8 cellular contexts compared by ENCODE assay signal in the genomic region with DNA sequence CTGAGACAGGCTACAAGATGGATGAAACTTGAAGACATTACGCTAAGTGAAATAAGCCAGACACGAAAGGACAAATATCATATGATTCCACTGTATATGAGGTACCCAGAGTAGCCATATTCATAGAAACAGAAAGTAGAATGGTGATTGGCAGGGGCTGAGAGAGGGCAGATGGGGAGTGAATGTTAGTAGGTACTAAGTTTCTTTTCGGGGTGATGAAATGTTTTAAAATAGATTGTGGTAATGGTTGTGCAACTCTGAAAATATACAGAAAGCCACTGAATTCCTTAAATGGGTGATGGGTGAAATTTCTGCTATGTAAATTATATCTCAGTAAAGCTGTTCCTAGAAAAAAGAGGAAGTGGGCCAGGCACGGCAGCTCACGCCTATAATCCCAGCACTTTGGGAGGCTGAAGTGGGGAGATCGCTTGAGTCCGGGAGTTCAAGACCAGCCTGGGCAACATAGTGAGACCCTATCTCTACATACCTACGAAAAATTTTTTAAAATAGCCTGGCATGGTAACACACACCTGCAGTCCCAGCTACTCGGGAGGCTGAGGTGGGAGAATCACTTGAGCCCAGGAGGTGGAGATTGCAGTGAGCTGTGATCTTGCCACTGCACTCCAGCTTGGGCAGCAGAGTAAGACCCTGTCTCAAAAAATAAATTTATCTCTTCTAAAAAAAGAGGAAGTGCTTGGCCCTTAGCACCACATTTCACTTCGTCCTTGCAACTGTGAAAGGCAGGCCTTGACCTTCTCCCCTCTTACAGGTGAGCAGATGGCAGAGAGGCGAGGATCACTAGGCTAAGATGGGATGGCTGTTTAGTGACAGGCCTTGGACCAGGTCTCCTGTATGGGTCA. TPM values are rescaled to one million over a fixed set of nuclear protein-coding genes. Genes with fewer than 3 reads are reported as not detected.
DNase-seq lines count a peak whose midpoint lies in the region; ATAC-seq and TF ChIP-seq lines count a peak whose summit lies in the region.

No MANE protein-coding gene starts in this region.

- DNase-seq in GM13977 (ENCODE audit: low spot score) (peak; percentile 91), LHCN-M2 (ENCODE audit: low read depth) (peak; percentile 90), astrocyte of the hippocampus (ENCODE audit: low read depth, low spot score) (peak; percentile 61), medulla oblongata (ENCODE audit: extremely low spot score) (peak; percentile 74), WTC11 (ENCODE audit: low spot score) (no peak), COLO668 (lab: John Stamatoyannopoulos, UW; ENCODE audit: unreplicated experiment) (no peak)

- POLR2A ChIA-PET in WTC11 (lab: Charles Lee): interaction anchor here (0.6 kb wide), 1 partner anchor 195 kb away, joined by 3 read pairs; a partner anchor contains a TSS

- H3K27ac Mint-ChIP-seq in WTC11: no peak overlapping the region

- TF ChIP-seq CTCF in GM13977 (IDR thresholded peaks at IDR 0.05; ENCODE audit: extremely low read depth, insufficient read depth, missing control alignments) (no peak), WTC11 (IDR thresholded peaks at IDR 0.05) (no peak)

- peak; percentile 83 for ATAC-seq in GM21723 (IDR thresholded peaks at IDR 0.05; ENCODE audit: unreplicated experiment)
- ATAC-seq in WTC11: no peak

- H3K4me1 ChIP-seq in urinary bladder (ENCODE audit: insufficient read depth): no peaks in the 10 kb centered on the region

- in situ Hi-C loops in GM13977 (cut with MboI; ENCODE audit: low pct_unique_long_range_greater_than_20kb, low sequenced_read_pairs, unreplicated experiment): no loop called here

- H3K27me3 Mint-ChIP-seq in WTC11 (ENCODE audit: low read depth): no peaks in the 10 kb centered on the region; the same call in 1 of the 2 replicates

- peak overlapping the region; percentile 86 for H3K27ac ChIP-seq in urinary bladder (ENCODE audit: low read depth)

- H3K36me3 ChIP-seq in urinary bladder (ENCODE audit: insufficient read depth): no peaks in the 10 kb centered on the region

- CTCF ChIA-PET in WTC11 (lab: Charles Lee): interaction anchor here (2.3 kb wide), 1 partner anchor 113 kb away, joined by 15 read pairs; a partner anchor contains a TSS

- H3K4me3 Mint-ChIP-seq in WTC11: no peak overlapping the region

- no peaks in the 10 kb centered on the region; the same call in 1 of the 2 replicates for H3K36me3 Mint-ChIP-seq in WTC11

- peaks cover 24% of the 10 kb centered on the region for H3K4me1 Mint-ChIP-seq in WTC11

- 54% methylated on average over 11 of the region's 11 CpGs for WGBS in urinary bladder

- H3K4me3 ChIP-seq in urinary bladder (ENCODE audit: low read depth, low read length): no peak overlapping the region

- peaks cover 5% of the 10 kb centered on the region for H3K9me3 Mint-ChIP-seq in WTC11

TF ChIP-seq in WTC11, 78 proteins besides CTCF, POLR2A, EP300 and RAD21:
- TF ChIP-seq ZNF263 (CRISPR knock-in tag; IDR thresholded peaks at IDR 0.05; ENCODE audit: low read depth): no peak
- no peak for TF ChIP-seq FOXP1 (CRISPR knock-in tag; IDR thresholded peaks at IDR 0.05; ENCODE audit: borderline replicate concordance)
- no peak for TF ChIP-seq SOX15 (CRISPR knock-in tag; IDR thresholded peaks at IDR 0.05)
- no peak for TF ChIP-seq NFE2L1 (CRISPR knock-in tag; IDR thresholded peaks at IDR 0.05)
- no peak for TF ChIP-seq ATF1 (CRISPR knock-in tag; IDR thresholded peaks at IDR 0.05)
- TF ChIP-seq FOXK1 (CRISPR knock-in tag; IDR thresholded peaks at IDR 0.05): no peak

RNA-seq across cellular contexts. Expression of a gene that starts 16.0 kb away (rescaled TPM):
- total RNA-seq in LHCN-M2 (2014; rRNA removed): 0.38 and 0.98 TPM in 2 replicates
- 0.73 TPM for polyA plus RNA-seq in LHCN-M2 (2012)
- 20.7 TPM for total RNA-seq in urinary bladder
- polyA plus RNA-seq in urinary bladder: 41.0 TPM
- total RNA-seq in WTC11 (2021): 36.3 to 38.9 TPM (median 36.9 TPM) in 3 replicates

Comparison
In these comparisons a context has a peak if more than half of its experiments do, and no peak if none do; other contexts are left out.
1. DNase-seq: peak in GM13977 (single experiment), LHCN-M2 (single experiment), astrocyte of the hippocampus (single experiment) and medulla oblongata (single experiment); none in WTC11 (single experiment) and COLO668 (single experiment).
2. RNA of a gene that starts 16.0 kb away (total RNA-seq): 36.3 to 38.9 TPM in WTC11 and 20.7 TPM in urinary bladder (single experiment); 0.38 to 0.98 TPM in LHCN-M2; every median in the first group is over 10 times any median in the second.